21 cellular contexts compared by ENCODE assay signal in genomic region chrX:141787655-141788054, GRCh38. TPM values are rescaled to one million over a fixed set of nuclear protein-coding genes. Genes with fewer than 3 reads are reported as not detected.
A peak's percentile ranks its signal among the peaks of the same experiment; 100 is the strongest.
DNase-seq lines count a peak whose midpoint lies in the region; ATAC-seq and TF ChIP-seq lines count a peak whose summit lies in the region.
"Had no signal": no experiment of that assay in that cellular context is flagged by ENCODE, and none has a peak within 500 bp of the region (broad histone marks: within the 10 kb centered on the region; RNA-seq: fewer than 3 reads in every experiment).

No MANE protein-coding gene starts in this region.

- ATAC-seq in HG02610 (IDR thresholded peaks at IDR 0.05; ENCODE audit: unreplicated experiment): no peak
- ATAC-seq in activated CD8-positive, alpha-beta memory T cell treated with anti-CD3 and anti-CD28 coated beads, Interleukin-2, amount 10 ng/mL, durations not matched to agents 7 days and 5 days: no peak
- ATAC-seq: GM12878 had no signal

- CTCF ChIA-PET in activated CD8-positive, alpha-beta memory T cell treated with anti-CD3 and anti-CD28 coated beads, Interleukin-2, amount 10 ng/mL, durations not matched to agents 7 days and 5 days (lab: Charles Lee): no interaction called here

- H3K36me3 Mint-ChIP-seq in activated CD8-positive, alpha-beta memory T cell treated with anti-CD3 and anti-CD28 coated beads, Interleukin-2, amount 10 ng/mL, durations not matched to agents 7 days and 5 days: no peaks in the 10 kb centered on the region
- H3K36me3 Mint-ChIP-seq: CD14-positive monocyte; CD4-positive, alpha-beta memory T cell; CD4-positive, CD25-positive, alpha-beta regulatory T cell; CD8-positive, alpha-beta memory T cell had no signal

- no peak overlapping the region for H3K4me3 ChIP-seq in epithelial cell of esophagus (ENCODE audit: low read length)
- H3K4me3 ChIP-seq: BLaER1, GM12878 had no signal

- H3K27me3 Mint-ChIP-seq in activated CD8-positive, alpha-beta memory T cell treated with anti-CD3 and anti-CD28 coated beads, Interleukin-2, amount 10 ng/mL, durations not matched to agents 7 days and 5 days: no peaks in the 10 kb centered on the region
- H3K27me3 Mint-ChIP-seq: CD4-positive, alpha-beta memory T cell; CD4-positive, CD25-positive, alpha-beta regulatory T cell had no signal

- no peak for TF ChIP-seq CTCF in epithelial cell of esophagus (IDR thresholded peaks at IDR 0.05; ENCODE audit: insufficient read depth, low read depth, low read length, missing control alignments)

- no peaks in the 10 kb centered on the region for H3K9me3 Mint-ChIP-seq in activated CD8-positive, alpha-beta memory T cell treated with anti-CD3 and anti-CD28 coated beads, Interleukin-2, amount 10 ng/mL, durations not matched to agents 7 days and 5 days (ENCODE audit: low read depth)

- H3K4me1 Mint-ChIP-seq in activated CD8-positive, alpha-beta memory T cell treated with anti-CD3 and anti-CD28 coated beads, Interleukin-2, amount 10 ng/mL, durations not matched to agents 7 days and 5 days: no peaks in the 10 kb centered on the region
- H3K4me1 Mint-ChIP-seq: CD14-positive monocyte; CD4-positive, alpha-beta memory T cell; CD4-positive, CD25-positive, alpha-beta regulatory T cell; CD8-positive, alpha-beta memory T cell had no signal

- no peak overlapping the region for H3K27ac Mint-ChIP-seq in activated CD8-positive, alpha-beta memory T cell treated with anti-CD3 and anti-CD28 coated beads, Interleukin-2, amount 10 ng/mL, durations not matched to agents 7 days and 5 days
- H3K27ac Mint-ChIP-seq: CD14-positive monocyte; CD4-positive, alpha-beta memory T cell; CD4-positive, CD25-positive, alpha-beta regulatory T cell; CD8-positive, alpha-beta memory T cell had no signal

- DNase-seq in epithelial cell of esophagus (ENCODE audit: low read depth) (peak; percentile 0), mesenteric fat pad (ENCODE audit: low spot score) (peak; percentile 64), activated gamma-delta T cell treated with Interleukin-2 at 50 U/mL for 16 hours (no peak)
- no peak for DNase-seq in activated CD8-positive, alpha-beta memory T cell treated with anti-CD3 and anti-CD28 coated beads, Interleukin-2, amount 10 ng/mL, durations not matched to agents 7 days and 5 days
- DNase-seq: 8988T; ACHN; BE2C; C1 segment of cervical spinal cord; CD4-positive, alpha-beta memory T cell; CD4-positive, CD25-positive, alpha-beta regulatory T cell; CD8-positive, alpha-beta memory T cell; COR-L47; DMS 273 treated with DMSO at 0.1 percent for 48 hours; DMS79 treated with DMSO at 0.1 percent for 48 hours; GDM1 had no signal

- no peak overlapping the region for H3K4me3 Mint-ChIP-seq in activated CD8-positive, alpha-beta memory T cell treated with anti-CD3 and anti-CD28 coated beads, Interleukin-2, amount 10 ng/mL, durations not matched to agents 7 days and 5 days
- H3K4me3 Mint-ChIP-seq: CD14-positive monocyte; CD4-positive, alpha-beta memory T cell; CD4-positive, CD25-positive, alpha-beta regulatory T cell; CD8-positive, alpha-beta memory T cell had no signal

RNA-seq across cellular contexts. Expression of gene MAGEC3, which starts 50.5 kb away (rescaled TPM):
- total RNA-seq in mesenteric fat pad: not detected
- not detected for total RNA-seq in activated CD8-positive, alpha-beta memory T cell treated with anti-CD3 and anti-CD28 coated beads, Interleukin-2, amount 10 ng/mL, durations not matched to agents 7 days and 5 days
- total RNA-seq: A673; CD4-positive, alpha-beta memory T cell; CD4-positive, CD25-positive, alpha-beta regulatory T cell; CD8-positive, alpha-beta memory T cell; G401; GM12878 had no signal

Comparison
In these comparisons a context has a peak if more than half of its experiments do, and no peak if none do; other contexts are left out.
1. DNase-seq: peak in epithelial cell of esophagus (single experiment) and mesenteric fat pad (single experiment); none in activated CD8-positive, alpha-beta memory T cell treated with anti-CD3 and anti-CD28 coated beads, Interleukin-2, amount 10 ng/mL, durations not matched to agents 7 days and 5 days (single experiment) and activated gamma-delta T cell treated with Interleukin-2 at 50 U/mL for 16 hours (single experiment).